In genomic region chr11:2988996-2989395, GRCh38 we compare ENCODE assay signal across 8 cellular contexts. TPM values are rescaled to one million over a fixed set of nuclear protein-coding genes. Genes with fewer than 3 reads are reported as not detected.
A peak's percentile ranks its signal among the peaks of the same experiment; 100 is the strongest.
DNase-seq lines count a peak whose midpoint lies in the region; ATAC-seq and TF ChIP-seq lines count a peak whose summit lies in the region.

No MANE protein-coding gene starts in this region.

- H3K4me3 ChIP-seq in AG04450 (ENCODE audit: low read depth, low read length) (peak overlapping the region; percentile 91), Karpas-422 (ENCODE audit: low read length) (peak overlapping the region; percentile 84), muscle layer of colon (ENCODE audit: low read depth in 1 of 2, low read length in 2 of 2) (peak overlapping the region in 1 of 2 donors; percentile 10)

- ATAC-seq in central memory CD8-positive, alpha-beta T cell (replicated peaks; ENCODE audit: extremely low read depth, poor library complexity, severe bottlenecking): no peak
- ATAC-seq in HG02938 (IDR thresholded peaks at IDR 0.05; ENCODE audit: unreplicated experiment): no peak

- H3K4me2 ChIP-seq in Karpas-422 (ENCODE audit: low read depth, low read length, poor library complexity, severe bottlenecking): peak overlapping the region; percentile 81

- POLR2A ChIA-PET in AG04450 (lab: Yijun Ruan, JAX): interaction anchor here (0.7 kb wide), 1 partner anchor 60 kb away, joined by 3 read pairs; no protein-coding TSS in a partner anchor

- no peaks in the 10 kb centered on the region; the same call in 1 of the 2 replicates for H3K9me3 ChIP-seq in AG04450 (ENCODE audit: control insufficient read depth, insufficient read depth, low read length)
- no peaks in the 10 kb centered on the region for H3K9me3 ChIP-seq in Karpas-422 (ENCODE audit: low read length)
- H3K9me3 ChIP-seq in muscle layer of colon (ENCODE audit: low read length): no peaks in the 10 kb centered on the region

- no peak overlapping the region for H2AFZ ChIP-seq in Karpas-422 (ENCODE audit: low read length)

- H3K36me3 Mint-ChIP-seq in central memory CD8-positive, alpha-beta T cell (ENCODE audit: insufficient read depth): peaks cover 25% of the 10 kb centered on the region

- peak overlapping the region; percentile 63 for H3K27ac Mint-ChIP-seq in central memory CD8-positive, alpha-beta T cell (ENCODE audit: low read depth)

- H3K27ac ChIP-seq in AG04450 (ENCODE audit: low read depth, low read length) (no peak overlapping the region), Karpas-422 (ENCODE audit: low read length) (peak overlapping the region; percentile 12; the same call in 1 of the 2 replicates), muscle layer of colon (ENCODE audit: low read depth, low read length) (no peak overlapping the region)

- in situ Hi-C loops in G401 (cut with HindIII; ENCODE audit: low sequenced_read_pairs): no loop called here

- DNase-seq in AG04450 (ENCODE audit: low read depth, low spot score) (no peak), Karpas-422 (no peak), T-helper 9 cell (no peak), G401 (ENCODE audit: low spot score) (no peak)
- DNase-seq in central memory CD8-positive, alpha-beta T cell (ENCODE audit: low spot score in 2 of 2): no peak
- no peak for DNase-seq in stimulated activated CD8-positive, alpha-beta memory T cell treated with anti-CD3 and anti-CD28 coated beads, Interleukin-4, amount 100 ng/mL, for 48 hours

- no peaks in the 10 kb centered on the region for H3K27me3 Mint-ChIP-seq in central memory CD8-positive, alpha-beta T cell

- H3K4me3 Mint-ChIP-seq in central memory CD8-positive, alpha-beta T cell: peak overlapping the region; percentile 98

- no peaks in the 10 kb centered on the region for H3K27me3 ChIP-seq in AG04450 (ENCODE audit: control insufficient read depth, insufficient read depth, low read length)
- H3K27me3 ChIP-seq in Karpas-422 (ENCODE audit: low read length): no peaks in the 10 kb centered on the region
- H3K27me3 ChIP-seq in muscle layer of colon (ENCODE audit: control insufficient read depth in 1 of 2, insufficient read depth in 2 of 2, low read length in 2 of 2): no peaks in the 10 kb centered on the region

- no peaks in the 10 kb centered on the region for H3K9me3 Mint-ChIP-seq in central memory CD8-positive, alpha-beta T cell

- no peak for TF ChIP-seq CTCF in AG04450 (IDR thresholded peaks at IDR 0.05; ENCODE audit: low read depth, low read length)

- CTCF ChIA-PET in AG04450 (lab: Charles Lee): interaction anchor here (0.6 to 1.2 kb wide), 5 partner anchors 13 to 206 kb away, joined by 3 to 4 read pairs (median 3); no protein-coding TSS in a partner anchor

- H3K4me1 ChIP-seq in Karpas-422 (ENCODE audit: low read length): peaks cover 35% of the 10 kb centered on the region
- H3K4me1 ChIP-seq in muscle layer of colon (ENCODE audit: insufficient read depth, low read length): peaks cover 44% of the 10 kb centered on the region

- H4K20me1 ChIP-seq in Karpas-422 (ENCODE audit: insufficient read depth, low read depth, low read length): peaks cover 41% of the 10 kb centered on the region

- H3K36me3 ChIP-seq in Karpas-422 (ENCODE audit: insufficient read depth, low read length) (peaks cover 29% of the 10 kb centered on the region; the same call in 1 of the 2 replicates), muscle layer of colon (ENCODE audit: insufficient read depth, low read length) (no peaks in the 10 kb centered on the region)

- peaks cover 79% of the 10 kb centered on the region for H3K79me2 ChIP-seq in Karpas-422 (ENCODE audit: low read length)

- H3K9me2 ChIP-seq in Karpas-422 (replicated peaks; ENCODE audit: insufficient read depth, low read length): no peaks in the 10 kb centered on the region

- peaks cover 44% of the 10 kb centered on the region for H3K4me1 Mint-ChIP-seq in central memory CD8-positive, alpha-beta T cell

- peak overlapping the region; percentile 93 for H3K9ac ChIP-seq in Karpas-422 (ENCODE audit: low read length)
- H3K9ac ChIP-seq in muscle layer of colon (ENCODE audit: low read length): peak overlapping the region; percentile 22

RNA-seq across cellular contexts. Expression of gene NAP1L4, which starts 3.1 kb away (rescaled TPM):
- 88.5 and 107 TPM in 2 replicates for polyA plus RNA-seq in AG04450 (2011; rRNA removed)
- polyA minus RNA-seq in AG04450 (2011; rRNA and poly(A)+ RNA removed): 49.5 and 56.6 TPM in 2 replicates
- 80.5 and 171 TPM in 2 replicates for total RNA-seq in Karpas-422 (2014; rRNA removed; shearing (Covaris generic); ENCODE audit: low replicate concordance)
- total RNA-seq in G401 (2014; rRNA removed; shearing (Covaris generic)): 182 and 291 TPM in 2 replicates

RNA-seq across cellular contexts. Expression of gene PHLDA2, which starts 59.8 kb away (rescaled TPM):
- polyA plus RNA-seq in AG04450 (2011; rRNA removed): 9.6 and 14.4 TPM in 2 replicates
- polyA minus RNA-seq in AG04450 (2011; rRNA and poly(A)+ RNA removed): 3.2 and 3.6 TPM in 2 replicates
- 0.25 TPM in 1 of 2 replicates, not detected in the other for total RNA-seq in Karpas-422 (2014; rRNA removed; shearing (Covaris generic); ENCODE audit: low replicate concordance)
- total RNA-seq in G401 (2014; rRNA removed; shearing (Covaris generic)): 2.2 and 3.1 TPM in 2 replicates
